In genomic region chr9:98056403-98057094, GRCh38 we compare ENCODE assay signal across 1 cellular context.
TF ChIP-seq lines count a peak whose summit lies in the region.

NANS (plus strand) TSS chr9:98056732; CDS start chr9:98056809, 77 bp downstream.

TF ChIP-seq in HepG2, 621 proteins besides CTCF, POLR2A, EP300 and RAD21 (continued from another document and continues in another):
- no peak for TF ChIP-seq HNF1A (IDR thresholded peaks at IDR 0.05; ENCODE audit: low read depth)
- TF ChIP-seq HNF1A (CRISPR knock-in tag; IDR thresholded peaks at IDR 0.05; ENCODE audit: borderline replicate concordance): peak; percentile 64; the same call in 1 of the 2 replicates
- peak; percentile 93; the same call in 1 of the 2 replicates for TF ChIP-seq THAP7 (CRISPR knock-in tag; IDR thresholded peaks at IDR 0.05)
- no peak; the same call in 1 of the 2 replicates for TF ChIP-seq MEF2D (CRISPR knock-in tag; IDR thresholded peaks at IDR 0.05)
- TF ChIP-seq NFKBIZ (CRISPR knock-in tag; IDR thresholded peaks at IDR 0.05): 0 out of 2 replicates have a peak, but pooled peaks have one; percentile 36
- TF ChIP-seq ERF (CRISPR knock-in tag; IDR thresholded peaks at IDR 0.05): peak; percentile 66; the same call in 1 of the 2 replicates
- TF ChIP-seq ZNF792 (CRISPR knock-in tag; IDR thresholded peaks at IDR 0.05): peak; percentile 56
- no peak for TF ChIP-seq SP140L (CRISPR knock-in tag; IDR thresholded peaks at IDR 0.05; ENCODE audit: borderline replicate concordance)
- TF ChIP-seq ZNF251 (CRISPR knock-in tag; IDR thresholded peaks at IDR 0.05): no peak
- TF ChIP-seq KDM2A (CRISPR knock-in tag; IDR thresholded peaks at IDR 0.05; ENCODE audit: borderline replicate concordance, low read depth): peak; percentile 93
- peak; percentile 86 for TF ChIP-seq POLR2AphosphoS5 (IDR thresholded peaks at IDR 0.05; ENCODE audit: low read depth, low read length)
- TF ChIP-seq SRF (IDR thresholded peaks at IDR 0.05; ENCODE audit: low read depth, low read length): no peak
- TF ChIP-seq ATF7-NPFF (CRISPR knock-in tag; IDR thresholded peaks at IDR 0.05; ENCODE audit: low read depth): peak; percentile 78
- no peak; the same call in none of the 2 replicates for TF ChIP-seq ZNF329 (CRISPR knock-in tag; IDR thresholded peaks at IDR 0.05; ENCODE audit: low read depth)
- TF ChIP-seq ZSCAN22 (CRISPR knock-in tag; IDR thresholded peaks at IDR 0.05): 0 out of 2 replicates have a peak, but pooled peaks have one; percentile 45
- no peak for TF ChIP-seq SOX6 (IDR thresholded peaks at IDR 0.05)
- peak; percentile 67 for TF ChIP-seq SOX6 (CRISPR knock-in tag; IDR thresholded peaks at IDR 0.05)
- 0 out of 2 replicates have a peak, but pooled peaks have one; percentile 63 for TF ChIP-seq ZSCAN9 (CRISPR knock-in tag; IDR thresholded peaks at IDR 0.05; ENCODE audit: borderline replicate concordance)
- peak; percentile 54; the same call in 1 of the 2 replicates for TF ChIP-seq SALL2 (CRISPR knock-in tag; IDR thresholded peaks at IDR 0.05)
- TF ChIP-seq ZNF784 (CRISPR knock-in tag; IDR thresholded peaks at IDR 0.05; ENCODE audit: borderline replicate concordance): peak; percentile 54; the same call in 1 of the 2 replicates
- peak; percentile 64 for TF ChIP-seq ZFP91 (CRISPR knock-in tag; IDR thresholded peaks at IDR 0.05; ENCODE audit: borderline replicate concordance)
- TF ChIP-seq KAT8 (CRISPR knock-in tag; IDR thresholded peaks at IDR 0.05): peak; percentile 68
- no peak for TF ChIP-seq STAT5B (CRISPR knock-in tag; IDR thresholded peaks at IDR 0.05)
- 0 out of 2 replicates have a peak, but pooled peaks have one; percentile 32 for TF ChIP-seq ZNF691 (CRISPR knock-in tag; IDR thresholded peaks at IDR 0.05; ENCODE audit: borderline replicate concordance, low read depth)
- peak; percentile 83 for TF ChIP-seq ZNF709 (CRISPR knock-in tag; IDR thresholded peaks at IDR 0.05)
- TF ChIP-seq BRF2 (CRISPR knock-in tag; IDR thresholded peaks at IDR 0.05): no peak
- 0 out of 2 replicates have a peak, but pooled peaks have one; percentile 56 for TF ChIP-seq ZNF598 (CRISPR knock-in tag; IDR thresholded peaks at IDR 0.05; ENCODE audit: borderline replicate concordance)
- TF ChIP-seq NFAT5 (CRISPR knock-in tag; IDR thresholded peaks at IDR 0.05): no peak
- TF ChIP-seq YEATS4 (CRISPR knock-in tag; IDR thresholded peaks at IDR 0.05; ENCODE audit: borderline replicate concordance): peak; percentile 92
- peak; percentile 70 for TF ChIP-seq ZBTB38 (CRISPR knock-in tag; IDR thresholded peaks at IDR 0.05)
- TF ChIP-seq MXD3 (CRISPR knock-in tag; IDR thresholded peaks at IDR 0.05): peak; percentile 75; the same call in 1 of the 2 replicates
- TF ChIP-seq ZNF580 (CRISPR knock-in tag; IDR thresholded peaks at IDR 0.05; ENCODE audit: borderline replicate concordance, low read depth): peak; percentile 27; the same call in 1 of the 2 replicates
- no peak for TF ChIP-seq ZBTB4 (CRISPR knock-in tag; IDR thresholded peaks at IDR 0.05; ENCODE audit: borderline replicate concordance)
- no peak for TF ChIP-seq REL (CRISPR knock-in tag; conservative IDR thresholded peaks at IDR 0.05)
- TF ChIP-seq ZNF766 (CRISPR knock-in tag; IDR thresholded peaks at IDR 0.05; ENCODE audit: borderline replicate concordance): 0 out of 2 replicates have a peak, but pooled peaks have one; percentile 41
- TF ChIP-seq HMGXB4 (CRISPR knock-in tag; IDR thresholded peaks at IDR 0.05; ENCODE audit: borderline replicate concordance in 1 of 2, low read depth in 1 of 2): peak; percentile 48 to 55; a peak in 2 of 4 replicates
